ENCODE assay signal across 10 cellular contexts in the genomic region with DNA sequence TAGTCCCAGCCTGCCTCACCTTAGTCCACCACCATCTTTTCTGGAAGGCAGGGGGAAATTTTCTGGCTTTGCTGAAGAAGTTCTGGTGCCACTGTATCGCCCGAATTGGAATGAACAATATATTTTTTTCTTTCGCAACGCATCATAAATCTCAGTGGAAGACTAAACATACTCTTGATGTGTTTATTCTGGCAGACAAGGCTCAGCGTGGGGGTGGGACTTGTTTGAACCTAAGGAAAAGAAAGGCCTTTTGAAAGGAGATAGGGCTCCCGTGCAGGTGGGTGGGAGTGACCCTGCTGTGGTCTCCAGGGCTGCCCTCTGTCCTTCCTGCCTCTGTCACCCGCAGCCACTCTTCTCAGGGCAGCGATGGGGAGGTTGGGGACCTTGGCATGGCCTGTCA. TPM values are rescaled to one million over a fixed set of nuclear protein-coding genes. Genes with fewer than 3 reads are reported as not detected.
A peak's percentile ranks its signal among the peaks of the same experiment; 100 is the strongest.
DNase-seq lines count a peak whose midpoint lies in the region; ATAC-seq and TF ChIP-seq lines count a peak whose summit lies in the region.
"Had no signal": no experiment of that assay in that cellular context is flagged by ENCODE, and none has a peak within 500 bp of the region (broad histone marks: within the 10 kb centered on the region; RNA-seq: fewer than 3 reads in every experiment).

No MANE protein-coding gene starts in this region.

- no peak overlapping the region for H3K4me3 ChIP-seq in testis

- H3K27ac Mint-ChIP-seq in activated CD4-positive, alpha-beta T cell treated with anti-CD3 and anti-CD28 coated beads for 36 hours: peak overlapping the region; percentile 84
- H3K27ac Mint-ChIP-seq in central memory CD8-positive, alpha-beta T cell (ENCODE audit: low read depth): peak overlapping the region; percentile 99
- H3K27ac Mint-ChIP-seq in stimulated activated effector memory CD8-positive, alpha-beta T cell treated with anti-CD3 and anti-CD28 coated beads, Interleukin-12 subunit alpha, Interleukin-12 subunit beta, amount 100 ng/mL, for 72 hours: peak overlapping the region; percentile 85

- H3K4me1 ChIP-seq in testis: no peaks in the 10 kb centered on the region

- TF ChIP-seq CTCF in testis (IDR thresholded peaks at IDR 0.05): no peak

- ATAC-seq in activated CD4-positive, alpha-beta T cell treated with anti-CD3 and anti-CD28 coated beads for 36 hours: no peak
- ATAC-seq in central memory CD8-positive, alpha-beta T cell (replicated peaks; ENCODE audit: extremely low read depth, poor library complexity, severe bottlenecking): no peak
- no peak for ATAC-seq in stimulated activated effector memory CD8-positive, alpha-beta T cell treated with anti-CD3 and anti-CD28 coated beads, Interleukin-12 subunit alpha, Interleukin-12 subunit beta, amount 100 ng/mL, for 72 hours
- no peak for ATAC-seq in HG03521 (IDR thresholded peaks at IDR 0.05; ENCODE audit: unreplicated experiment)
- no peak for ATAC-seq in GM18907 (IDR thresholded peaks at IDR 0.05; ENCODE audit: unreplicated experiment)
- ATAC-seq: sciatic nerve had no signal

- peaks cover 87% of the 10 kb centered on the region for H3K4me1 Mint-ChIP-seq in activated CD4-positive, alpha-beta T cell treated with anti-CD3 and anti-CD28 coated beads for 36 hours
- H3K4me1 Mint-ChIP-seq in central memory CD8-positive, alpha-beta T cell: peaks cover 54% of the 10 kb centered on the region
- peaks cover 83% of the 10 kb centered on the region for H3K4me1 Mint-ChIP-seq in stimulated activated effector memory CD8-positive, alpha-beta T cell treated with anti-CD3 and anti-CD28 coated beads, Interleukin-12 subunit alpha, Interleukin-12 subunit beta, amount 100 ng/mL, for 72 hours

- H3K27me3 ChIP-seq in testis: no peaks in the 10 kb centered on the region

- WGBS in testis, 2 donors: 69 to 79% methylated on average over 8 of the region's 8 CpGs

- CTCF ChIA-PET in activated CD4-positive, alpha-beta T cell treated with anti-CD3 and anti-CD28 coated beads for 36 hours (lab: Charles Lee): interaction anchor here (0.6 to 3.2 kb wide), 3 partner anchors 9 to 51 kb away, joined by 3 to 14 read pairs (median 10); no protein-coding TSS in a partner anchor

- H3K9me3 Mint-ChIP-seq in activated CD4-positive, alpha-beta T cell treated with anti-CD3 and anti-CD28 coated beads for 36 hours (ENCODE audit: low read depth): no peaks in the 10 kb centered on the region
- H3K9me3 Mint-ChIP-seq in central memory CD8-positive, alpha-beta T cell: no peaks in the 10 kb centered on the region
- H3K9me3 Mint-ChIP-seq in stimulated activated effector memory CD8-positive, alpha-beta T cell treated with anti-CD3 and anti-CD28 coated beads, Interleukin-12 subunit alpha, Interleukin-12 subunit beta, amount 100 ng/mL, for 72 hours: no peaks in the 10 kb centered on the region

- DNase-seq in activated CD4-positive, alpha-beta T cell treated with anti-CD3 and anti-CD28 coated beads for 36 hours: no peak
- DNase-seq in activated CD4-positive, alpha-beta T cell treated with anti-CD3 and anti-CD28 coated beads for 4 hours: no peak
- DNase-seq in NCI-H345 treated with DMSO at 0.1 percent for 48 hours (lab: John Stamatoyannopoulos, UW; ENCODE audit: unreplicated experiment) (peak; percentile 66), testis (no peak)
- DNase-seq in central memory CD8-positive, alpha-beta T cell (ENCODE audit: low spot score in 2 of 2): no peak
- no peak for DNase-seq in stimulated activated effector memory CD8-positive, alpha-beta T cell treated with anti-CD3 and anti-CD28 coated beads, Interleukin-12 subunit alpha, Interleukin-12 subunit beta, amount 100 ng/mL, for 72 hours (ENCODE audit: low spot score in 2 of 2)
- DNase-seq: foreskin melanocyte had no signal

- H3K36me3 ChIP-seq in testis (ENCODE audit: low read depth, missing control alignments): no peaks in the 10 kb centered on the region

- no peak for TF ChIP-seq POLR2A in testis (IDR thresholded peaks at IDR 0.05)

- POLR2A ChIA-PET in activated CD4-positive, alpha-beta T cell treated with anti-CD3 and anti-CD28 coated beads for 36 hours (lab: Charles Lee): no interaction called here

- H3K27me3 Mint-ChIP-seq in activated CD4-positive, alpha-beta T cell treated with anti-CD3 and anti-CD28 coated beads for 36 hours: no peaks in the 10 kb centered on the region
- H3K27me3 Mint-ChIP-seq in central memory CD8-positive, alpha-beta T cell: no peaks in the 10 kb centered on the region

- no peak overlapping the region for H3K27ac ChIP-seq in testis

- no peaks in the 10 kb centered on the region for H3K9me3 ChIP-seq in testis

- H3K36me3 Mint-ChIP-seq in activated CD4-positive, alpha-beta T cell treated with anti-CD3 and anti-CD28 coated beads for 36 hours (ENCODE audit: low read depth): peaks cover 65% of the 10 kb centered on the region
- peaks cover 18% of the 10 kb centered on the region for H3K36me3 Mint-ChIP-seq in central memory CD8-positive, alpha-beta T cell (ENCODE audit: insufficient read depth)
- peaks cover 100% of the 10 kb centered on the region for H3K36me3 Mint-ChIP-seq in stimulated activated effector memory CD8-positive, alpha-beta T cell treated with anti-CD3 and anti-CD28 coated beads, Interleukin-12 subunit alpha, Interleukin-12 subunit beta, amount 100 ng/mL, for 72 hours

- intact Hi-C loops in activated CD4-positive, alpha-beta T cell treated with anti-CD3 and anti-CD28 coated beads for 36 hours (cut with DNase I, micrococcal nuclease): loop anchor here in 1 of 2 experiments (2.0 kb wide), 1 partner anchor 43 kb away; a partner anchor contains a TSS
- intact Hi-C loops in testis (cut with DNase I; ENCODE audit: low total_unique reads): no loop called here

- peak overlapping the region; percentile 3 for H3K4me3 Mint-ChIP-seq in activated CD4-positive, alpha-beta T cell treated with anti-CD3 and anti-CD28 coated beads for 36 hours
- H3K4me3 Mint-ChIP-seq in central memory CD8-positive, alpha-beta T cell: no peak overlapping the region
- H3K4me3 Mint-ChIP-seq in stimulated activated effector memory CD8-positive, alpha-beta T cell treated with anti-CD3 and anti-CD28 coated beads, Interleukin-12 subunit alpha, Interleukin-12 subunit beta, amount 100 ng/mL, for 72 hours: no peak overlapping the region

RNA-seq across cellular contexts. Expression of a gene that starts 42.5 kb away (rescaled TPM):
- 100 to 1,000 TPM; 239 to 272 TPM for total RNA-seq in activated CD4-positive, alpha-beta T cell treated with anti-CD3 and anti-CD28 coated beads for 36 hours
- 10 to 100 TPM in 1 of 2 donors, 1 to 10 TPM in 1; 5.0 to 13.0 TPM for total RNA-seq in testis
- 13.7 TPM for polyA plus RNA-seq in testis (ENCODE audit: insufficient read depth, low read depth, low replicate concordance)

Comparison
In these comparisons a context has a peak if more than half of its experiments do, and no peak if none do; other contexts are left out.
1. RNA of a gene that starts 42.5 kb away (total RNA-seq): 239 to 272 TPM in activated CD4-positive, alpha-beta T cell treated with anti-CD3 and anti-CD28 coated beads for 36 hours; 5.0 to 13.0 TPM in testis; every median in the first group is over 10 times any median in the second.
2. Peak in every context shown above with its lines, with median percentiles within 50 percentile points of each other: H3K27ac Mint-ChIP-seq.